1 cellular context compared by ENCODE assay signal in genomic region chr3:61877359-61877770, GRCh38.
A peak's percentile ranks its signal among the peaks of the same experiment; 100 is the strongest.
TF ChIP-seq lines count a peak whose summit lies in the region.

No MANE protein-coding gene starts in this region.

TF ChIP-seq in H1, 55 proteins besides CTCF, POLR2A, EP300 and RAD21:
- TF ChIP-seq CEBPB (IDR thresholded peaks at IDR 0.05; ENCODE audit: low read depth, low read length) = peak; percentile 48; the same call in 1 of the 2 replicates
- TF ChIP-seq RXRA (IDR thresholded peaks at IDR 0.05; ENCODE audit: insufficient read depth, low read depth, low read length) = no peak
